17 cellular contexts compared by ENCODE assay signal in genomic region chr7:73364006-73364728, GRCh38. TPM values are rescaled to one million over a fixed set of nuclear protein-coding genes. Genes with fewer than 3 reads are reported as not detected.
DNase-seq lines count a peak whose midpoint lies in the region; ATAC-seq, FAIRE-seq and TF ChIP-seq lines count a peak whose summit lies in the region.
"Had no signal": no experiment of that assay in that cellular context is flagged by ENCODE, and none has a peak within 500 bp of the region (broad histone marks: within the 10 kb centered on the region; RNA-seq: fewer than 3 reads in every experiment).

No MANE protein-coding gene starts in this region.

- no peak overlapping the region for H3K4me2 ChIP-seq in A549

- DNase-seq in NCI-H345 treated with DMSO at 0.1 percent for 48 hours (lab: John Stamatoyannopoulos, UW; ENCODE audit: unreplicated experiment) (peak; percentile 59), NCI-H345 (lab: John Stamatoyannopoulos, UW) (no peak), A549 (ENCODE audit: low read depth in 1 of 2, low spot score in 1 of 2) (no peak), iPS-NIHi11 (ENCODE audit: low spot score) (peak; percentile 17), foreskin melanocyte (no peak), NCI-H748 (lab: John Stamatoyannopoulos, UW; ENCODE audit: unreplicated experiment) (no peak)
- DNase-seq: AML-193, GOT3, NCI-H1417 treated with DMSO at 0.1 percent for 48 hours, NCI-H1930, NCI-H524 treated with DMSO at 0.1 percent for 48 hours, RPMI8226, T-cell had no signal

- H3K36me3 ChIP-seq in HEK293 (ENCODE audit: control insufficient read depth in 2 of 2, insufficient read depth in 1 of 2, low read length in 2 of 2) = no peaks in the 10 kb centered on the region
- H3K36me3 ChIP-seq: SJSA1 had no signal

- 50% methylated on average over 16 of the region's 25 CpGs for WGBS in A549 (ENCODE audit: missing lambda C conversion rate)

- TF ChIP-seq EP300 in A549 (IDR thresholded peaks at IDR 0.05) = no peak

- no peak for TF ChIP-seq POLR2A in A549 (IDR thresholded peaks at IDR 0.05; ENCODE audit: low read length)

- CTCF ChIA-PET in A549 (lab: Yijun Ruan, JAX) (no interaction called here), HEK293 (lab: Yijun Ruan, JAX) (no interaction called here)

- ATAC-seq in A549 = peak; percentile 28 to 31; a peak in 3 of 6 replicates
- ATAC-seq: T-cell had no signal

- H3K4me3 ChIP-seq in A549 = no peak overlapping the region
- H3K4me3 ChIP-seq in HEK293 (ENCODE audit: low read depth, low read length) = no peak overlapping the region
- H3K4me3 ChIP-seq: K562, SJSA1 had no signal

- no peak for TF ChIP-seq RAD21 in A549 (conservative IDR thresholded peaks at IDR 0.05 in 1 of 2, IDR thresholded peaks at IDR 0.05 in 1 of 2)

- POLR2A ChIA-PET in A549 (lab: Yijun Ruan, JAX) = no interaction called here
- POLR2A ChIA-PET in HEK293 (lab: Yijun Ruan, JAX) = no interaction called here

- H3K9me3 ChIP-seq in A549 (no peaks in the 10 kb centered on the region), HEK293 (ENCODE audit: control insufficient read depth, insufficient read depth, low read depth, low read length) (no peaks in the 10 kb centered on the region)
- H3K9me3 ChIP-seq: SJSA1 had no signal

- TF ChIP-seq CTCF in A549 (IDR thresholded peaks at IDR 0.05) = no peak
- TF ChIP-seq CTCF in HEK293 (tag by site-specific recombination; IDR thresholded peaks at IDR 0.05) = no peak

- H3K4me1 ChIP-seq in A549 (no peaks in the 10 kb centered on the region), HEK293 (ENCODE audit: control insufficient read depth, insufficient read depth, low read length) (no peaks in the 10 kb centered on the region)
- H3K4me1 ChIP-seq: SJSA1 had no signal

- H3K27ac ChIP-seq in A549 = no peak overlapping the region
- no peak overlapping the region for H3K27ac ChIP-seq in HEK293 (ENCODE audit: extremely low read depth, low read depth, low read length)
- H3K27ac ChIP-seq: SJSA1 had no signal

- FAIRE-seq in A549 (lab: Jason Lieb, UNC) = no peak
- FAIRE-seq: K562 had no signal

TF ChIP-seq in A549, 52 proteins besides CTCF, POLR2A, EP300 and RAD21:
- no peak for TF ChIP-seq MAX (IDR thresholded peaks at IDR 0.05)

TF ChIP-seq in HEK293, 187 proteins besides CTCF, POLR2A, EP300 and RAD21:
- TF ChIP-seq ZNF292 (tag by site-specific recombination; IDR thresholded peaks at IDR 0.05; ENCODE audit: borderline replicate concordance, low read depth) (no peak), HOXD13 (CRISPR knock-in tag; IDR thresholded peaks at IDR 0.05; ENCODE audit: borderline replicate concordance) (no peak), ZIC2 (tag by site-specific recombination; IDR thresholded peaks at IDR 0.05) (0 out of 2 replicates have a peak, but pooled peaks have one; percentile 13), ZNF112 (tag by site-specific recombination; IDR thresholded peaks at IDR 0.05) (no peak), ZNF335 (tag by site-specific recombination; conservative IDR thresholded peaks at IDR 0.05) (peak; percentile 62), GLIS1 (tag by site-specific recombination; IDR thresholded peaks at IDR 0.05) (0 out of 2 replicates have a peak, but pooled peaks have one; percentile 10), ZNF114 (tag by site-specific recombination; IDR thresholded peaks at IDR 0.05) (no peak), ZNF561 (tag by site-specific recombination; IDR thresholded peaks at IDR 0.05; ENCODE audit: borderline replicate concordance) (no peak), ZBTB8A (tag by site-specific recombination; IDR thresholded peaks at IDR 0.05) (0 out of 2 replicates have a peak, but pooled peaks have one; percentile 19)
TF ChIP-seq in HEK293: peak in this region for 4.

RNA-seq across cellular contexts. Expression of gene FKBP6, which starts 36.2 kb away (rescaled TPM):
- polyA plus RNA-seq in A549 (2011; rRNA removed) (0.04 TPM in 1 of 2 replicates, not detected in the other), A549 (2017; fragmentation: RNase III; extraction: RNeasy Plus Mini Kit Qiagen cat#74134 plus additional on column Dnase treatment) (not detected in 3 replicates)
- not detected in 2 replicates for polyA plus RNA-seq in A549 (2012; cell fraction: cytosol; rRNA removed)
- not detected in 2 replicates for polyA plus RNA-seq in A549 (2012; cell fraction: nucleus; rRNA removed)
- not detected in 2 replicates for polyA minus RNA-seq in A549 (2011; rRNA and poly(A)+ RNA removed)
- polyA plus RNA-seq: CD14-positive monocyte, K562 had no signal

RNA-seq across cellular contexts. Expression of gene TRIM50, which starts 36.3 kb away (rescaled TPM):
- polyA plus RNA-seq in A549 (2011; rRNA removed) (not detected in 2 replicates), A549 (2017; fragmentation: RNase III; extraction: RNeasy Plus Mini Kit Qiagen cat#74134 plus additional on column Dnase treatment) (not detected in 3 replicates)
- polyA plus RNA-seq in A549 (2012; cell fraction: cytosol; rRNA removed) = 0.01 and 0.03 TPM in 2 replicates
- 0.08 TPM in 1 of 2 replicates, not detected in the other for polyA plus RNA-seq in A549 (2012; cell fraction: nucleus; rRNA removed)
- not detected in 2 replicates for polyA minus RNA-seq in A549 (2011; rRNA and poly(A)+ RNA removed)
- polyA plus RNA-seq: CD14-positive monocyte, K562 had no signal

RNA-seq across cellular contexts. Expression of gene NSUN5, which starts 55.5 kb away (rescaled TPM):
- 34.2 and 38.9 TPM in 2 replicates for polyA plus RNA-seq in A549 (2011; rRNA removed)
- 56.2 and 69.2 TPM in 2 replicates for polyA plus RNA-seq in A549 (2012; cell fraction: cytosol; rRNA removed)
- 138 and 156 TPM in 2 replicates for polyA plus RNA-seq in A549 (2012; cell fraction: nucleus; rRNA removed)
- 38.3 to 39.0 TPM (median 38.4 TPM) in 3 replicates for polyA plus RNA-seq in A549 (2017; fragmentation: RNase III; extraction: RNeasy Plus Mini Kit Qiagen cat#74134 plus additional on column Dnase treatment)
- 34.3 and 48.8 TPM in 2 replicates for polyA minus RNA-seq in A549 (2011; rRNA and poly(A)+ RNA removed)

Comparison
In these comparisons a context has a peak if more than half of its experiments do, and no peak if none do; other contexts are left out.
1. DNase-seq: peak in NCI-H345 treated with DMSO at 0.1 percent for 48 hours (single experiment) and iPS-NIHi11 (single experiment); none in NCI-H345 (single experiment), A549 (0 of 2), foreskin melanocyte (single experiment) and NCI-H748 (single experiment).